In genomic region chr2:219058541-219059374, GRCh38 we compare ENCODE assay signal across 1 cellular context.
TF ChIP-seq lines count a peak whose summit lies in the region.

No MANE protein-coding gene starts in this region.

TF ChIP-seq in HepG2, 621 proteins besides CTCF, POLR2A, EP300 and RAD21 (continued from another document and continues in another):
- TF ChIP-seq HIC2 (CRISPR knock-in tag; IDR thresholded peaks at IDR 0.05; ENCODE audit: low read depth): peak; percentile 92
- TF ChIP-seq ZBTB8A (CRISPR knock-in tag; IDR thresholded peaks at IDR 0.05; ENCODE audit: borderline replicate concordance, low read depth): 0 out of 2 replicates have a peak, but pooled peaks have one; percentile 69
- peak; percentile 100 for TF ChIP-seq HNRNPUL1 (IDR thresholded peaks at IDR 0.05; ENCODE audit: low read depth, low read length)
- TF ChIP-seq NFRKB (IDR thresholded peaks at IDR 0.05): no peak
- TF ChIP-seq ISL2 (CRISPR knock-in tag; IDR thresholded peaks at IDR 0.05): peak; percentile 82
- no peak for TF ChIP-seq ZNF549 (CRISPR knock-in tag; IDR thresholded peaks at IDR 0.05)
- TF ChIP-seq HNRNPH1 (optimal IDR thresholded peaks at IDR 0.05; ENCODE audit: low read depth, low read length): no peak
- peak; percentile 85 for TF ChIP-seq SAP130 (CRISPR knock-in tag; IDR thresholded peaks at IDR 0.05; ENCODE audit: low read depth)
- TF ChIP-seq SMAD9 (CRISPR knock-in tag; IDR thresholded peaks at IDR 0.05): no peak
- TF ChIP-seq ZNF253 (CRISPR knock-in tag; IDR thresholded peaks at IDR 0.05; ENCODE audit: borderline replicate concordance): 0 out of 2 replicates have a peak, but pooled peaks have one; percentile 30
- TF ChIP-seq IRF9 (CRISPR knock-in tag; IDR thresholded peaks at IDR 0.05; ENCODE audit: borderline replicate concordance): no peak
- TF ChIP-seq GATA4 (IDR thresholded peaks at IDR 0.05; ENCODE audit: borderline replicate concordance, low read depth): peak; percentile 38; the same call in 1 of the 2 replicates
- no peak for TF ChIP-seq ZNF674 (CRISPR knock-in tag; IDR thresholded peaks at IDR 0.05; ENCODE audit: low read depth)
- peak; percentile 60 for TF ChIP-seq DBP (CRISPR knock-in tag; IDR thresholded peaks at IDR 0.05; ENCODE audit: not compliant biosample characterization)
- TF ChIP-seq RBM22 (optimal IDR thresholded peaks at IDR 0.05; ENCODE audit: low read length): no peak
- TF ChIP-seq ZNF780A (CRISPR knock-in tag; IDR thresholded peaks at IDR 0.05): no peak
- TF ChIP-seq, protein P1, sequence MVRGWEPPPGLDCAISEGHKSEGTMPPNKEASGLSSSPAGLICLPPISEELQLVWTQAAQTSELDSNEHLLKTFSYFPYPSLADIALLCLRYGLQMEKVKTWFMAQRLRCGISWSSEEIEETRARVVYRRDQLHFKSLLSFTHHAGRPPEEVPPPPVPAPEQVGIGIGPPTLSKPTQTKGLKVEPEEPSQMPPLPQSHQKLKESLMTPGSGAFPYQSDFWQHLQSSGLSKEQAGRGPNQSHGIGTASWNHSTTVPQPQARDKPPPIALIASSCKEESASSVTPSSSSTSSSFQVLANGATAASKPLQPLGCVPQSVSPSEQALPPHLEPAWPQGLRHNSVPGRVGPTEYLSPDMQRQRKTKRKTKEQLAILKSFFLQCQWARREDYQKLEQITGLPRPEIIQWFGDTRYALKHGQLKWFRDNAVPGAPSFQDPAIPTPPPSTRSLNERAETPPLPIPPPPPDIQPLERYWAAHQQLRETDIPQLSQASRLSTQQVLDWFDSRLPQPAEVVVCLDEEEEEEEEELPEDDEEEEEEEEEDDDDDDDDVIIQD (CRISPR knock-in tag; IDR thresholded peaks at IDR 0.05; ENCODE audit: low read depth): no peak
- TF ChIP-seq ZNF136 (CRISPR knock-in tag; IDR thresholded peaks at IDR 0.05; ENCODE audit: low read depth): no peak
- TF ChIP-seq NFYC (CRISPR knock-in tag; IDR thresholded peaks at IDR 0.05): no peak
- TF ChIP-seq SMYD3 (CRISPR knock-in tag; IDR thresholded peaks at IDR 0.05): no peak
- no peak for TF ChIP-seq LCORL (IDR thresholded peaks at IDR 0.05)
- peak; percentile 92 for TF ChIP-seq LCORL (CRISPR knock-in tag; IDR thresholded peaks at IDR 0.05)
- TF ChIP-seq DMAP1 (CRISPR knock-in tag; IDR thresholded peaks at IDR 0.05): peak; percentile 58; the same call in 1 of the 2 replicates
- TF ChIP-seq, protein P2, sequence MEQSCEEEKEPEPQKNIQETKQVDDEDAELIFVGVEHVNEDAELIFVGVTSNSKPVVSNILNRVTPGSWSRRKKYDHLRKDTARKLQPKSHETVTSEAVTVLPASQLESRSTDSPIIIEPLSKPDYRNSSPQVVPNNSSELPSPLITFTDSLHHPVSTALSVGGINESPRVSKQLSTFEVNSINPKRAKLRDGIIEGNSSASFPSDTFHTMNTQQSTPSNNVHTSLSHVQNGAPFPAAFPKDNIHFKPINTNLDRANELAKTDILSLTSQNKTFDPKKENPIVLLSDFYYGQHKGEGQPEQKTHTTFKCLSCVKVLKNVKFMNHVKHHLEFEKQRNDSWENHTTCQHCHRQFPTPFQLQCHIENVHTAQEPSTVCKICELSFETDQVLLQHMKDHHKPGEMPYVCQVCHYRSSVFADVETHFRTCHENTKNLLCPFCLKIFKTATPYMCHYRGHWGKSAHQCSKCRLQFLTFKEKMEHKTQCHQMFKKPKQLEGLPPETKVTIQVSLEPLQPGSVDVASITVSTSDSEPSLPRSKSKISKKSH (CRISPR knock-in tag; IDR thresholded peaks at IDR 0.05; ENCODE audit: borderline replicate concordance): no peak
- peak; percentile 76 for TF ChIP-seq MAX (IDR thresholded peaks at IDR 0.05)
- no peak; the same call in 1 of the 2 replicates for TF ChIP-seq ZBTB42 (CRISPR knock-in tag; IDR thresholded peaks at IDR 0.05)
- TF ChIP-seq, protein P3, sequence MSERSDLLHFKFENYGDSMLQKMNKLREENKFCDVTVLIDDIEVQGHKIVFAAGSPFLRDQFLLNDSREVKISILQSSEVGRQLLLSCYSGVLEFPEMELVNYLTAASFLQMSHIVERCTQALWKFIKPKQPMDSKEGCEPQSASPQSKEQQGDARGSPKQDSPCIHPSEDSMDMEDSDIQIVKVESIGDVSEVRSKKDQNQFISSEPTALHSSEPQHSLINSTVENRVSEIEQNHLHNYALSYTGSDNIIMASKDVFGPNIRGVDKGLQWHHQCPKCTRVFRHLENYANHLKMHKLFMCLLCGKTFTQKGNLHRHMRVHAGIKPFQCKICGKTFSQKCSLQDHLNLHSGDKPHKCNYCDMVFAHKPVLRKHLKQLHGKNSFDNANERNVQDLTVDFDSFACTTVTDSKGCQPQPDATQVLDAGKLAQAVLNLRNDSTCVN (CRISPR knock-in tag; IDR thresholded peaks at IDR 0.05; ENCODE audit: borderline replicate concordance): 0 out of 2 replicates have a peak, but pooled peaks have one; percentile 36
- no peak for TF ChIP-seq ZNF7 (CRISPR knock-in tag; IDR thresholded peaks at IDR 0.05)
- TF ChIP-seq YEATS2 (CRISPR knock-in tag; IDR thresholded peaks at IDR 0.05; ENCODE audit: borderline replicate concordance): no peak
- no peak for TF ChIP-seq NFIB (CRISPR knock-in tag; IDR thresholded peaks at IDR 0.05; ENCODE audit: borderline replicate concordance)
- TF ChIP-seq MAF1 (CRISPR knock-in tag; IDR thresholded peaks at IDR 0.05; ENCODE audit: borderline replicate concordance): peak; percentile 81; the same call in 1 of the 2 replicates
- no peak for TF ChIP-seq ZBTB33 (CRISPR knock-in tag; IDR thresholded peaks at IDR 0.05)
- peak; percentile 52; the same call in 1 of the 2 replicates for TF ChIP-seq ZNF564 (CRISPR knock-in tag; IDR thresholded peaks at IDR 0.05)
- no peak for TF ChIP-seq ZNF839 (CRISPR knock-in tag; IDR thresholded peaks at IDR 0.05; ENCODE audit: borderline replicate concordance)
- no peak for TF ChIP-seq ZNF678 (CRISPR knock-in tag; IDR thresholded peaks at IDR 0.05)
- TF ChIP-seq, protein P4, sequence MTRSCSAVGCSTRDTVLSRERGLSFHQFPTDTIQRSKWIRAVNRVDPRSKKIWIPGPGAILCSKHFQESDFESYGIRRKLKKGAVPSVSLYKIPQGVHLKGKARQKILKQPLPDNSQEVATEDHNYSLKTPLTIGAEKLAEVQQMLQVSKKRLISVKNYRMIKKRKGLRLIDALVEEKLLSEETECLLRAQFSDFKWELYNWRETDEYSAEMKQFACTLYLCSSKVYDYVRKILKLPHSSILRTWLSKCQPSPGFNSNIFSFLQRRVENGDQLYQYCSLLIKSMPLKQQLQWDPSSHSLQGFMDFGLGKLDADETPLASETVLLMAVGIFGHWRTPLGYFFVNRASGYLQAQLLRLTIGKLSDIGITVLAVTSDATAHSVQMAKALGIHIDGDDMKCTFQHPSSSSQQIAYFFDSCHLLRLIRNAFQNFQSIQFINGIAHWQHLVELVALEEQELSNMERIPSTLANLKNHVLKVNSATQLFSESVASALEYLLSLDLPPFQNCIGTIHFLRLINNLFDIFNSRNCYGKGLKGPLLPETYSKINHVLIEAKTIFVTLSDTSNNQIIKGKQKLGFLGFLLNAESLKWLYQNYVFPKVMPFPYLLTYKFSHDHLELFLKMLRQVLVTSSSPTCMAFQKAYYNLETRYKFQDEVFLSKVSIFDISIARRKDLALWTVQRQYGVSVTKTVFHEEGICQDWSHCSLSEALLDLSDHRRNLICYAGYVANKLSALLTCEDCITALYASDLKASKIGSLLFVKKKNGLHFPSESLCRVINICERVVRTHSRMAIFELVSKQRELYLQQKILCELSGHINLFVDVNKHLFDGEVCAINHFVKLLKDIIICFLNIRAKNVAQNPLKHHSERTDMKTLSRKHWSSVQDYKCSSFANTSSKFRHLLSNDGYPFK (CRISPR knock-in tag; IDR thresholded peaks at IDR 0.05; ENCODE audit: borderline replicate concordance): peak; percentile 6; the same call in 1 of the 2 replicates
- TF ChIP-seq ETV5 (CRISPR knock-in tag; IDR thresholded peaks at IDR 0.05; ENCODE audit: borderline replicate concordance): peak; percentile 30; the same call in 1 of the 2 replicates
- TF ChIP-seq ZNF670 (CRISPR knock-in tag; IDR thresholded peaks at IDR 0.05; ENCODE audit: borderline replicate concordance): no peak
- no peak for TF ChIP-seq ZNF282 (IDR thresholded peaks at IDR 0.05; ENCODE audit: partially characterized antibody)
- no peak; the same call in 1 of the 2 replicates for TF ChIP-seq ZNF558 (CRISPR knock-in tag; IDR thresholded peaks at IDR 0.05; ENCODE audit: borderline replicate concordance)
- no peak for TF ChIP-seq RAD51 (IDR thresholded peaks at IDR 0.05; ENCODE audit: borderline replicate concordance)
- TF ChIP-seq, protein P5, sequence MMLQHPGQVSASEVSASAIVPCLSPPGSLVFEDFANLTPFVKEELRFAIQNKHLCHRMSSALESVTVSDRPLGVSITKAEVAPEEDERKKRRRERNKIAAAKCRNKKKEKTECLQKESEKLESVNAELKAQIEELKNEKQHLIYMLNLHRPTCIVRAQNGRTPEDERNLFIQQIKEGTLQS (CRISPR knock-in tag; IDR thresholded peaks at IDR 0.05): no peak
- TF ChIP-seq SCMH1 (CRISPR knock-in tag; IDR thresholded peaks at IDR 0.05; ENCODE audit: borderline replicate concordance): no peak
- no peak; the same call in 1 of the 2 replicates for TF ChIP-seq HMG20B (CRISPR knock-in tag; conservative IDR thresholded peaks at IDR 0.05)
- TF ChIP-seq NRL (CRISPR knock-in tag; IDR thresholded peaks at IDR 0.05; ENCODE audit: borderline replicate concordance): no peak
- peak; percentile 87; the same call in 1 of the 2 replicates for TF ChIP-seq REPIN1 (CRISPR knock-in tag; IDR thresholded peaks at IDR 0.05; ENCODE audit: borderline replicate concordance, low read depth)
- TF ChIP-seq ZNF280D (CRISPR knock-in tag; IDR thresholded peaks at IDR 0.05): 0 out of 2 replicates have a peak, but pooled peaks have one; percentile 38
- 0 out of 2 replicates have a peak, but pooled peaks have one; percentile 38 for TF ChIP-seq NCOA2 (CRISPR knock-in tag; IDR thresholded peaks at IDR 0.05)
- no peak for TF ChIP-seq ZNF672 (CRISPR knock-in tag; IDR thresholded peaks at IDR 0.05)
